In genomic region chr5:68239485-68239884, GRCh38 we compare ENCODE assay signal across 8 cellular contexts. TPM values are rescaled to one million over a fixed set of nuclear protein-coding genes. Genes with fewer than 3 reads are reported as not detected.
A peak's percentile ranks its signal among the peaks of the same experiment; 100 is the strongest.
DNase-seq lines count a peak whose midpoint lies in the region; ATAC-seq and TF ChIP-seq lines count a peak whose summit lies in the region.

No MANE protein-coding gene starts in this region.

- ATAC-seq in GM21717 (IDR thresholded peaks at IDR 0.05; ENCODE audit: unreplicated experiment) = peak; percentile 88
- peak; percentile 94 for ATAC-seq in activated CD8-positive, alpha-beta memory T cell treated with anti-CD3 and anti-CD28 coated beads, Interleukin-2, amount 10 ng/mL, durations not matched to agents 7 days and 5 days
- peak; percentile 23 for ATAC-seq in esophagus mucosa

- peak overlapping the region; percentile 65 for H3K4me2 ChIP-seq in osteoblast (ENCODE audit: insufficient read depth, low read length)

- H3K36me3 Mint-ChIP-seq in CD4-positive, alpha-beta memory T cell = peaks cover 14% of the 10 kb centered on the region in 2 donors
- peaks cover 34% of the 10 kb centered on the region for H3K36me3 Mint-ChIP-seq in activated CD8-positive, alpha-beta memory T cell treated with anti-CD3 and anti-CD28 coated beads, Interleukin-2, amount 10 ng/mL, durations not matched to agents 7 days and 5 days

- peak overlapping the region; percentile 73 to 97 (median 89) for H3K27ac Mint-ChIP-seq in CD4-positive, alpha-beta memory T cell
- H3K27ac Mint-ChIP-seq in activated CD8-positive, alpha-beta memory T cell treated with anti-CD3 and anti-CD28 coated beads, Interleukin-2, amount 10 ng/mL, durations not matched to agents 7 days and 5 days = peak overlapping the region; percentile 77

- peaks cover 77% of the 10 kb centered on the region for H3K4me1 ChIP-seq in CD4-positive, alpha-beta memory T cell (ENCODE audit: insufficient read depth, low read length)
- peaks cover 34% of the 10 kb centered on the region for H3K4me1 ChIP-seq in osteoblast (ENCODE audit: insufficient read depth, low read length)
- H3K4me1 ChIP-seq in subcutaneous abdominal adipose tissue (ENCODE audit: control insufficient read depth in 5 of 5, insufficient read depth in 5 of 5, low read length in 5 of 5) = peaks cover 4 to 66% (median 46%) of the 10 kb centered on the region in 5 donors

- no peaks in the 10 kb centered on the region for H3K9me3 Mint-ChIP-seq in CD4-positive, alpha-beta memory T cell
- no peaks in the 10 kb centered on the region for H3K9me3 Mint-ChIP-seq in activated CD8-positive, alpha-beta memory T cell treated with anti-CD3 and anti-CD28 coated beads, Interleukin-2, amount 10 ng/mL, durations not matched to agents 7 days and 5 days (ENCODE audit: low read depth)

- peaks cover under 1% of the 10 kb centered on the region for H4K20me1 ChIP-seq in osteoblast (ENCODE audit: insufficient read depth, low read length)

- H3K27ac ChIP-seq in CD4-positive, alpha-beta memory T cell (ENCODE audit: low read depth, low read length) = peak overlapping the region; percentile 20
- H3K27ac ChIP-seq in osteoblast (ENCODE audit: low read depth, low read length) (peak overlapping the region; percentile 72), subcutaneous abdominal adipose tissue (ENCODE audit: low read depth, low read length) (peak overlapping the region; percentile 80)

- no peak overlapping the region for H3K4me3 ChIP-seq in CD4-positive, alpha-beta memory T cell (ENCODE audit: low read length in 2 of 2)
- H3K4me3 ChIP-seq in osteoblast (ENCODE audit: insufficient read depth, low read length) (peak overlapping the region; percentile 15), subcutaneous abdominal adipose tissue (ENCODE audit: low read depth in 1 of 5, low read length in 5 of 5) (peak overlapping the region in 3 of 5 donors; percentile 2 to 22 (median 5))

- H3K4me3 Mint-ChIP-seq in CD4-positive, alpha-beta memory T cell = peak overlapping the region in 7 of 8 donors; percentile 34 to 76 (median 60)
- H3K4me3 Mint-ChIP-seq in activated CD8-positive, alpha-beta memory T cell treated with anti-CD3 and anti-CD28 coated beads, Interleukin-2, amount 10 ng/mL, durations not matched to agents 7 days and 5 days = peak overlapping the region; percentile 12

- POLR2A ChIA-PET in CD4-positive, alpha-beta memory T cell (lab: Charles Lee; ENCODE audit: partially characterized antibody) = interaction anchor here (1.0 to 3.9 kb wide), 4 partner anchors 24 to 41 kb away, joined by 3 to 35 read pairs (median 4); partner anchors contain the start of gene PIK3R1

- H3K79me2 ChIP-seq in osteoblast (ENCODE audit: insufficient read depth, low read length) = peaks cover 39% of the 10 kb centered on the region

- CTCF ChIA-PET in CD4-positive, alpha-beta memory T cell (lab: Charles Lee; ENCODE audit: partially characterized antibody) = interaction anchor here (1.1 to 3.2 kb wide), 4 partner anchors 14 to 27 kb away, joined by 3 to 19 read pairs (median 4); partner anchors contain the start of gene PIK3R1
- CTCF ChIA-PET in activated CD8-positive, alpha-beta memory T cell treated with anti-CD3 and anti-CD28 coated beads, Interleukin-2, amount 10 ng/mL, durations not matched to agents 7 days and 5 days (lab: Charles Lee) = interaction anchor here (0.6 to 2.2 kb wide), 3 partner anchors 12 to 32 kb away, joined by 3 to 15 read pairs (median 5); partner anchors contain the start of gene PIK3R1

- peak; percentile 76 to 93 (median 79) for DNase-seq in CD4-positive, alpha-beta memory T cell
- peak; percentile 93 for DNase-seq in M059J (ENCODE audit: low read depth)
- DNase-seq in activated CD8-positive, alpha-beta memory T cell treated with anti-CD3 and anti-CD28 coated beads, Interleukin-2, amount 10 ng/mL, durations not matched to agents 7 days and 5 days = peak; percentile 92
- peak; percentile 92 for DNase-seq in osteoblast (ENCODE audit: insufficient read length, low spot score, missing footprints)
- no peak for DNase-seq in NCI-H226

- intact Hi-C loops in CD4-positive, alpha-beta memory T cell (cut with micrococcal nuclease) = loop anchor here (1.0 to 5.0 kb wide), 3 partner anchors 12 to 33 kb away; no protein-coding TSS in a partner anchor

- H3K36me3 ChIP-seq in CD4-positive, alpha-beta memory T cell (ENCODE audit: insufficient read depth, low read length) = no peaks in the 10 kb centered on the region
- no peaks in the 10 kb centered on the region for H3K36me3 ChIP-seq in osteoblast (ENCODE audit: insufficient read depth, low read length)
- no peaks in the 10 kb centered on the region for H3K36me3 ChIP-seq in subcutaneous abdominal adipose tissue (ENCODE audit: control insufficient read depth in 5 of 5, insufficient read depth in 5 of 5, low read length in 5 of 5)

- H3K9ac ChIP-seq in subcutaneous abdominal adipose tissue (ENCODE audit: low read length in 5 of 5) = no peak overlapping the region

- H3K27me3 ChIP-seq in CD4-positive, alpha-beta memory T cell (ENCODE audit: insufficient read depth, low read length) = no peaks in the 10 kb centered on the region
- H3K27me3 ChIP-seq in osteoblast (ENCODE audit: insufficient read depth, low read length) (no peaks in the 10 kb centered on the region), subcutaneous abdominal adipose tissue (ENCODE audit: control insufficient read depth in 5 of 5, insufficient read depth in 4 of 5, low read length in 5 of 5) (no peaks in the 10 kb centered on the region)

- H3K9me3 ChIP-seq in CD4-positive, alpha-beta memory T cell (ENCODE audit: control insufficient read depth in 1 of 2, low read length in 2 of 2) = no peaks in the 10 kb centered on the region
- H3K9me3 ChIP-seq in osteoblast (ENCODE audit: low read depth, low read length) = no peaks in the 10 kb centered on the region
- H3K9me3 ChIP-seq in subcutaneous abdominal adipose tissue (ENCODE audit: control insufficient read depth in 5 of 5, low read length in 5 of 5) = no peaks in the 10 kb centered on the region

- no peak for TF ChIP-seq CTCF in osteoblast (IDR thresholded peaks at IDR 0.05; ENCODE audit: extremely low read depth, low read depth, low read length)

- peaks cover 67 to 90% (median 78%) of the 10 kb centered on the region in 4 donors for H3K4me1 Mint-ChIP-seq in CD4-positive, alpha-beta memory T cell
- peaks cover 68% of the 10 kb centered on the region for H3K4me1 Mint-ChIP-seq in activated CD8-positive, alpha-beta memory T cell treated with anti-CD3 and anti-CD28 coated beads, Interleukin-2, amount 10 ng/mL, durations not matched to agents 7 days and 5 days

- peak overlapping the region; percentile 72 for H2AFZ ChIP-seq in osteoblast (ENCODE audit: low read length)

- H3K27me3 Mint-ChIP-seq in CD4-positive, alpha-beta memory T cell = no peaks in the 10 kb centered on the region
- no peaks in the 10 kb centered on the region for H3K27me3 Mint-ChIP-seq in activated CD8-positive, alpha-beta memory T cell treated with anti-CD3 and anti-CD28 coated beads, Interleukin-2, amount 10 ng/mL, durations not matched to agents 7 days and 5 days

RNA-seq across cellular contexts. Expression of gene PIK3R1, which starts 23.9 kb away (rescaled TPM):
- total RNA-seq in CD4-positive, alpha-beta memory T cell = 100 to 1,000 TPM; 151 to 152 TPM
- 10 to 100 TPM; 92.6 to 98.3 TPM for polyA plus RNA-seq in CD4-positive, alpha-beta memory T cell
- total RNA-seq in M059J (2014; rRNA removed; shearing (Covaris generic)) = 23.2 and 32.7 TPM in 2 replicates
- 10 to 100 TPM; 78.4 to 84.7 TPM for total RNA-seq in activated CD8-positive, alpha-beta memory T cell treated with anti-CD3 and anti-CD28 coated beads, Interleukin-2, amount 10 ng/mL, durations not matched to agents 7 days and 5 days
- total RNA-seq in esophagus mucosa (26.9 TPM), osteoblast (26.8 and 37.7 TPM in 2 replicates)

Comparison
In these comparisons a context has a peak if more than half of its experiments do, and no peak if none do; other contexts are left out.
1. H3K27ac ChIP-seq: peak in every context shown above with its lines; median percentile 80 in subcutaneous abdominal adipose tissue; 72 in osteoblast; 20 in CD4-positive, alpha-beta memory T cell.
2. H3K4me3 ChIP-seq: peak in osteoblast (single experiment) and subcutaneous abdominal adipose tissue (3 of 5); none in CD4-positive, alpha-beta memory T cell (0 of 2).
3. ATAC-seq: peak in every context shown above with its lines; median percentile 94 in activated CD8-positive, alpha-beta memory T cell treated with anti-CD3 and anti-CD28 coated beads, Interleukin-2, amount 10 ng/mL, durations not matched to agents 7 days and 5 days; 88 in GM21717; 23 in esophagus mucosa.